Comparison of ENCODE assay signal across 13 cellular contexts in the genomic region with DNA sequence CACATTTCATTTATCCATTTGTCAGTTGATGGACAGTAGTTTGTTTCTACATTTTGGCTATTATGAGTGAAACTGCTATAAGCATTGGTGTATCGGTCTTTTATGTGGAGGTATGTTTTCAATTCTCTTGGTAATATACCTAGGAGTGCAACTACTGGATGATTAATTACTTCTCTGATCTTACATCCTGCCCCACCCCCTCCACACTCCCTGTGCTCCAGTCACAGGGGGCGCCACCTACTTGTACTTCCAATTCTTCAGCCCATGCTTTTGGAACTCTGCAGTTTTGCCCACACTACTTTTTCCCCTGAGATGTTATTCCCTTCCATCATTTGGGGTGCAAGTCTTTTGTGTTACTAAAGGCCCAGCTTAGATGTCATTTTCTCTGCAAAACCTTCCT. TPM values are rescaled to one million over a fixed set of nuclear protein-coding genes. Genes with fewer than 3 reads are reported as not detected.
DNase-seq lines count a peak whose midpoint lies in the region; ATAC-seq and TF ChIP-seq lines count a peak whose summit lies in the region.
"Had no signal": no experiment of that assay in that cellular context is flagged by ENCODE, and none has a peak within 500 bp of the region (broad histone marks: within the 10 kb centered on the region; RNA-seq: fewer than 3 reads in every experiment).

No MANE protein-coding gene starts in this region.

- no peaks in the 10 kb centered on the region for H3K9me3 Mint-ChIP-seq in activated naive CD4-positive, alpha-beta T cell treated with anti-CD3 and anti-CD28 coated beads, Interleukin-2, amount 50 U/mL, for 24 hours

- H3K4ac ChIP-seq in trophoblast cell (ENCODE audit: low read depth, low read length) = no peak overlapping the region

- no peaks in the 10 kb centered on the region for H3K27me3 ChIP-seq in left ventricle myocardium inferior (ENCODE audit: low read depth)
- H3K27me3 ChIP-seq in trophoblast cell (ENCODE audit: insufficient read depth, low read length) = no peaks in the 10 kb centered on the region

- intact Hi-C loops in left ventricle myocardium inferior (cut with micrococcal nuclease) = no loop called here

- no peak overlapping the region for H3K23ac ChIP-seq in trophoblast cell (ENCODE audit: low read length)

- H3K4me1 ChIP-seq in left ventricle myocardium inferior (peaks cover 23% of the 10 kb centered on the region), trophoblast cell (ENCODE audit: control insufficient read depth in 1 of 2, insufficient read depth in 2 of 2, low read length in 2 of 2) (no peaks in the 10 kb centered on the region)
- H3K4me1 ChIP-seq: Caco-2 had no signal

- H2BK5ac ChIP-seq in trophoblast cell (ENCODE audit: low read depth, low read length, poor library complexity) = no peak overlapping the region

- no peak for DNase-seq in activated naive CD4-positive, alpha-beta T cell (lab: John Stamatoyannopoulos, UW)
- DNase-seq in NAMALWA (ENCODE audit: low spot score) (peak; percentile 26), choroid plexus epithelial cell (ENCODE audit: low read depth) (peak; percentile 35), left ventricle myocardium inferior (no peak), trophoblast cell (no peak)
- peak; percentile 35 to 50 for DNase-seq in stimulated activated CD4-positive, alpha-beta T cell treated with anti-CD3 and anti-CD28 coated beads, Interleukin-2, amount 100 ng/mL, for 24 hours
- DNase-seq: activated effector memory CD4-positive, alpha-beta T cell treated with anti-CD3 and anti-CD28 coated beads, Interleukin-2, amount 50 U/mL, for 16 hours; Caco-2; mammary epithelial cell; NCI-H1436 treated with DMSO at 0.1 percent for 48 hours had no signal

- no peak overlapping the region for H4K8ac ChIP-seq in trophoblast cell (ENCODE audit: low read depth, low read length)

- H3K36me3 ChIP-seq in left ventricle myocardium inferior (no peaks in the 10 kb centered on the region), trophoblast cell (ENCODE audit: control insufficient read depth in 1 of 2, insufficient read depth in 2 of 2, low read length in 2 of 2) (no peaks in the 10 kb centered on the region)

- H4K91ac ChIP-seq in trophoblast cell (ENCODE audit: low read depth, low read length) = no peak overlapping the region

- H2BK120ac ChIP-seq in trophoblast cell (ENCODE audit: insufficient read depth, low read length, poor library complexity) = no peak overlapping the region

- no peak overlapping the region for H2AFZ ChIP-seq in trophoblast cell (ENCODE audit: insufficient read depth, low read length, poor library complexity)

- no peak overlapping the region for H2AK5ac ChIP-seq in trophoblast cell (ENCODE audit: low read length)

- H3K4me3 ChIP-seq in choroid plexus epithelial cell (ENCODE audit: low read depth, low read length) = no peak overlapping the region
- H3K4me3 ChIP-seq in left ventricle myocardium inferior = no peak overlapping the region
- H3K4me3 ChIP-seq in trophoblast cell (ENCODE audit: low read depth, low read length) = no peak overlapping the region

- H3K79me2 ChIP-seq in trophoblast cell (ENCODE audit: control insufficient read depth, insufficient read depth, low read length, poor library complexity) = no peaks in the 10 kb centered on the region

- H3K18ac ChIP-seq in trophoblast cell (ENCODE audit: low read length) = no peak overlapping the region

- no peaks in the 10 kb centered on the region for H3K27me3 Mint-ChIP-seq in activated naive CD4-positive, alpha-beta T cell treated with anti-CD3 and anti-CD28 coated beads, Interleukin-2, amount 50 U/mL, for 24 hours

- ATAC-seq in HG03571 (IDR thresholded peaks at IDR 0.05; ENCODE audit: unreplicated experiment) = no peak

- TF ChIP-seq CTCF in choroid plexus epithelial cell (conservative IDR thresholded peaks at IDR 0.05; ENCODE audit: low read depth, low read length) (peak; percentile 56), left ventricle myocardium inferior (IDR thresholded peaks at IDR 0.05; ENCODE audit: borderline replicate concordance) (no peak)

- no peak overlapping the region for H3K27ac ChIP-seq in left ventricle myocardium inferior (replicated peaks)
- no peak overlapping the region for H3K27ac ChIP-seq in trophoblast cell (ENCODE audit: low read depth, low read length)
- H3K27ac ChIP-seq: epithelial cell of prostate had no signal

- no peak overlapping the region for H3K4me3 Mint-ChIP-seq in activated naive CD4-positive, alpha-beta T cell treated with anti-CD3 and anti-CD28 coated beads, Interleukin-2, amount 50 U/mL, for 24 hours

- H4K12ac ChIP-seq in trophoblast cell (ENCODE audit: low read depth, low read length) = no peak overlapping the region

- no peaks in the 10 kb centered on the region for H3K36me3 Mint-ChIP-seq in activated naive CD4-positive, alpha-beta T cell treated with anti-CD3 and anti-CD28 coated beads, Interleukin-2, amount 50 U/mL, for 24 hours

- H3K14ac ChIP-seq in trophoblast cell (ENCODE audit: low read length) = no peak overlapping the region

- H3K4me1 Mint-ChIP-seq in activated naive CD4-positive, alpha-beta T cell treated with anti-CD3 and anti-CD28 coated beads, Interleukin-2, amount 50 U/mL, for 24 hours = peaks cover 23% of the 10 kb centered on the region

- H2BK12ac ChIP-seq in trophoblast cell (ENCODE audit: low read length) = no peak overlapping the region

- no peak overlapping the region for H3K9ac ChIP-seq in trophoblast cell (ENCODE audit: low read length)

- no peaks in the 10 kb centered on the region for H3K79me1 ChIP-seq in trophoblast cell (ENCODE audit: low read length)

- peak overlapping the region; percentile 57 for H3K27ac Mint-ChIP-seq in activated naive CD4-positive, alpha-beta T cell treated with anti-CD3 and anti-CD28 coated beads, Interleukin-2, amount 50 U/mL, for 24 hours

- H3K4me2 ChIP-seq in trophoblast cell (ENCODE audit: low read length) = no peak overlapping the region

- H3K9me3 ChIP-seq in left ventricle myocardium inferior (replicated peaks) (no peaks in the 10 kb centered on the region), trophoblast cell (ENCODE audit: insufficient read depth, low read depth, low read length) (peaks cover 4% of the 10 kb centered on the region)
- H3K9me3 ChIP-seq: Caco-2 had no signal

- WGBS in trophoblast cell (ENCODE audit: extremely low coverage, insufficient coverage, insufficient read length) = no CpG with 5 or more reads among the region's 2 CpGs

RNA-seq across cellular contexts. Expression of gene SEC61B, which starts 42.0 kb away (rescaled TPM):
- total RNA-seq in left ventricle myocardium inferior = 39.8 TPM
- polyA plus RNA-seq in trophoblast cell (2013) = 776 and 817 TPM in 2 replicates

RNA-seq across cellular contexts. Expression of gene ALG2, which starts 42.3 kb away (rescaled TPM):
- 14.8 TPM for total RNA-seq in left ventricle myocardium inferior
- polyA plus RNA-seq in trophoblast cell (2013) = 69.4 and 72.3 TPM in 2 replicates

Comparison
In these comparisons a context has a peak if more than half of its experiments do, and no peak if none do; other contexts are left out.
1. DNase-seq: peak in NAMALWA (single experiment), choroid plexus epithelial cell (single experiment) and stimulated activated CD4-positive, alpha-beta T cell treated with anti-CD3 and anti-CD28 coated beads, Interleukin-2, amount 100 ng/mL, for 24 hours (2 of 2); none in activated naive CD4-positive, alpha-beta T cell (0 of 4), left ventricle myocardium inferior (single experiment) and trophoblast cell (0 of 2).